Comparison of ENCODE assay signal across 10 cellular contexts in genomic region chr1:92411511-92411910, GRCh38.
DNase-seq lines count a peak whose midpoint lies in the region; ATAC-seq and FAIRE-seq lines count a peak whose summit lies in the region.
"Had no signal": no experiment of that assay in that cellular context is flagged by ENCODE, and none has a peak within 500 bp of the region (broad histone marks: within the 10 kb centered on the region; RNA-seq: fewer than 3 reads in every experiment).

No MANE protein-coding gene starts in this region.

- H3K27me3 Mint-ChIP-seq in activated CD8-positive, alpha-beta memory T cell treated with anti-CD3 and anti-CD28 coated beads, Interleukin-2, amount 10 ng/mL, durations not matched to agents 7 days and 5 days: no peaks in the 10 kb centered on the region
- H3K27me3 Mint-ChIP-seq in activated naive CD8-positive, alpha-beta T cell treated with anti-CD3 and anti-CD28 coated beads, Interleukin-2, amount 50 U/mL, for 24 hours: no peaks in the 10 kb centered on the region

- CTCF ChIA-PET in activated CD8-positive, alpha-beta memory T cell treated with anti-CD3 and anti-CD28 coated beads, Interleukin-2, amount 10 ng/mL, durations not matched to agents 7 days and 5 days (lab: Charles Lee): interaction anchor here (1.2 to 1.4 kb wide), 4 partner anchors 74 to 188 kb away, joined by 3 read pairs; no protein-coding TSS in a partner anchor

- no peak for DNase-seq in activated CD8-positive, alpha-beta memory T cell treated with anti-CD3 and anti-CD28 coated beads, Interleukin-2, amount 10 ng/mL, durations not matched to agents 7 days and 5 days
- DNase-seq in activated CD8-positive, alpha-beta memory T cell treated with anti-CD3 and anti-CD28 coated beads for 24 hours: no peak
- DNase-seq in HTR-8/SVneo (ENCODE audit: insufficient read length, low spot score): peak; percentile 15
- DNase-seq in activated naive CD8-positive, alpha-beta T cell treated with anti-CD3 and anti-CD28 coated beads, Interleukin-2, amount 50 U/mL, for 24 hours: peak; percentile 6
- peak; percentile 15 for DNase-seq in myocyte (ENCODE audit: low read depth)
- no peak for DNase-seq in glomerular visceral epithelial cell (ENCODE audit: extremely low spot score)
- no peak for DNase-seq in ureter (ENCODE audit: low spot score)
- DNase-seq: hippocampal formation had no signal

- no peak overlapping the region for H3K27ac Mint-ChIP-seq in activated CD8-positive, alpha-beta memory T cell treated with anti-CD3 and anti-CD28 coated beads, Interleukin-2, amount 10 ng/mL, durations not matched to agents 7 days and 5 days
- no peak overlapping the region for H3K27ac Mint-ChIP-seq in activated naive CD8-positive, alpha-beta T cell treated with anti-CD3 and anti-CD28 coated beads, Interleukin-2, amount 50 U/mL, for 24 hours

- H3K9me3 Mint-ChIP-seq in activated CD8-positive, alpha-beta memory T cell treated with anti-CD3 and anti-CD28 coated beads, Interleukin-2, amount 10 ng/mL, durations not matched to agents 7 days and 5 days (ENCODE audit: low read depth): no peaks in the 10 kb centered on the region
- no peaks in the 10 kb centered on the region for H3K9me3 Mint-ChIP-seq in activated naive CD8-positive, alpha-beta T cell treated with anti-CD3 and anti-CD28 coated beads, Interleukin-2, amount 50 U/mL, for 24 hours

- no peak for FAIRE-seq in HTR-8/SVneo (lab: Jason Lieb, UNC)

- H3K36me3 Mint-ChIP-seq in activated CD8-positive, alpha-beta memory T cell treated with anti-CD3 and anti-CD28 coated beads, Interleukin-2, amount 10 ng/mL, durations not matched to agents 7 days and 5 days: no peaks in the 10 kb centered on the region
- H3K36me3 Mint-ChIP-seq in activated naive CD8-positive, alpha-beta T cell treated with anti-CD3 and anti-CD28 coated beads, Interleukin-2, amount 50 U/mL, for 24 hours (ENCODE audit: low read depth): no peaks in the 10 kb centered on the region

- H3K4me1 Mint-ChIP-seq in activated CD8-positive, alpha-beta memory T cell treated with anti-CD3 and anti-CD28 coated beads, Interleukin-2, amount 10 ng/mL, durations not matched to agents 7 days and 5 days: peaks cover 35% of the 10 kb centered on the region
- H3K4me1 Mint-ChIP-seq in activated naive CD8-positive, alpha-beta T cell treated with anti-CD3 and anti-CD28 coated beads, Interleukin-2, amount 50 U/mL, for 24 hours: peaks cover 21% of the 10 kb centered on the region

- no peak overlapping the region for H3K4me3 Mint-ChIP-seq in activated CD8-positive, alpha-beta memory T cell treated with anti-CD3 and anti-CD28 coated beads, Interleukin-2, amount 10 ng/mL, durations not matched to agents 7 days and 5 days
- H3K4me3 Mint-ChIP-seq in activated naive CD8-positive, alpha-beta T cell treated with anti-CD3 and anti-CD28 coated beads, Interleukin-2, amount 50 U/mL, for 24 hours: no peak overlapping the region

- peak; percentile 52 for ATAC-seq in activated CD8-positive, alpha-beta memory T cell treated with anti-CD3 and anti-CD28 coated beads, Interleukin-2, amount 10 ng/mL, durations not matched to agents 7 days and 5 days
- peak; percentile 50 for ATAC-seq in activated naive CD8-positive, alpha-beta T cell treated with anti-CD3 and anti-CD28 coated beads, Interleukin-2, amount 50 U/mL, for 24 hours
- no peak for ATAC-seq in GM19023 (IDR thresholded peaks at IDR 0.05; ENCODE audit: unreplicated experiment)
- ATAC-seq: Panc1 had no signal

Comparison
In these comparisons a context has a peak if more than half of its experiments do, and no peak if none do; other contexts are left out.
1. DNase-seq: peak in HTR-8/SVneo (single experiment), activated naive CD8-positive, alpha-beta T cell treated with anti-CD3 and anti-CD28 coated beads, Interleukin-2, amount 50 U/mL, for 24 hours (single experiment) and myocyte (single experiment); none in activated CD8-positive, alpha-beta memory T cell treated with anti-CD3 and anti-CD28 coated beads, Interleukin-2, amount 10 ng/mL, durations not matched to agents 7 days and 5 days (single experiment), activated CD8-positive, alpha-beta memory T cell treated with anti-CD3 and anti-CD28 coated beads for 24 hours (single experiment), glomerular visceral epithelial cell (single experiment) and ureter (single experiment).